ENCODE assay signal across 8 cellular contexts in the genomic region with DNA sequence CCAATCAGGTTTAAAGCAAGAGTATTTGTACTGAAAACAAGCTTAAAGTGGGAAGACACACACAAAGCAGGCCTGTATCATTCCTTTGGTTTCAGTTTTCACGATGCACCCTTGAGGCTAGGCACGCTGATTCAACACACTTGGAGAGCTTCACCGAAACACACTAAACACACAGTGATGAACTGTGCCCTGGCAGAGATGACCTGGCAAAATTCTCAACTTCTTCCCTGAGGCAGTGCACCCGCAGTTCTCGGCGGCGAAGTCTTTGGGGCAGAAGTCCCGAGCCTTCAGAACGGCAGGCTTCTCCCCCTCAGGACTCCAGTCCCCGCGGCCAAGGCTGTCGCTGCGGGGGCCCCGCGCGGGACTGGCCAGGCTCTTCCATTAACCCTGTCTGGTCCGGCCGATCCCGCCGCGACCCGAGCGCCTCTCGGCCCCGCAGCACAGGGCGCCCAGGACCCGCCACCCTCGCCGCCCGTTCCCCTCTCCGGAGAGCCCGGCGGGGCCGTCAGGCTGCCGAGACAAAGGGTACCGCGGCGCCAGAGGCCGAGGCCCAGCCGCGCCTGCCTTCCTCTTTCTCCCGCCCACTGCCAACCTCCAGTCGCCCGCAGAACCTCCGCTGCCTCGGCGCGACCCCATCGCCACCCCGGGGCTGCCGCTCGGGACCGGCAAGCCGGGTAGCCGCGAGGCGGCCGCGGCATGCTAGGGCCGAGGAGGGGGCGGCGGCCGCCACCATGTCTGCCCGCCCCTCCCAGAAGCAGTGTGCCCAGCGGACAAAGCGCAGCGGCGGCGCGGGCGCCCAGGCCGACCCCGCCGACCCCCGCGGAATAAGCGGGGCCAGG.
A peak's percentile ranks its signal among the peaks of the same experiment; 100 is the strongest.
DNase-seq lines count a peak whose midpoint lies in the region; ATAC-seq lines count a peak whose summit lies in the region.

No MANE protein-coding gene starts in this region.

- H3K4me1 Mint-ChIP-seq in memory B cell = peaks cover 34% of the 10 kb centered on the region

- H3K36me3 Mint-ChIP-seq in memory B cell = peaks cover 10% of the 10 kb centered on the region

- ATAC-seq in HG02870 (IDR thresholded peaks at IDR 0.05; ENCODE audit: unreplicated experiment) = peak; percentile 35
- peak; percentile 37 for ATAC-seq in memory B cell (ENCODE audit: low read depth)

- H3K9me3 Mint-ChIP-seq in memory B cell = no peaks in the 10 kb centered on the region

- DNase-seq in NCI-H2196 (lab: John Stamatoyannopoulos, UW; ENCODE audit: unreplicated experiment) = peak; percentile 3
- DNase-seq in NCI-H2196 treated with DMSO at 0.1 percent for 48 hours (lab: John Stamatoyannopoulos, UW; ENCODE audit: unreplicated experiment) = no peak
- peak; percentile 57 for DNase-seq in NCI-H446 treated with DMSO at 0.1 percent for 48 hours (lab: John Stamatoyannopoulos, UW)
- DNase-seq in activated CD8-positive, alpha-beta memory T cell treated with anti-CD3 and anti-CD28 coated beads for 24 hours = peak; percentile 80
- DNase-seq in effector CD8-positive, alpha-beta T cell (lab: John Stamatoyannopoulos, UW) = peak; percentile 39
- DNase-seq in memory B cell (ENCODE audit: low spot score in 2 of 2) = peak in 1 of 2 donors; percentile 51
- DNase-seq in stimulated activated CD8-positive, alpha-beta memory T cell treated with anti-CD3 and anti-CD28 coated beads, Interleukin-12 subunit alpha, Interleukin-12 subunit beta, amount 100 ng/mL, for 1 hour (ENCODE audit: low read depth) = peak; percentile 20

- H3K27ac Mint-ChIP-seq in memory B cell = peak overlapping the region; percentile 99

- H3K4me3 Mint-ChIP-seq in memory B cell = peak overlapping the region; percentile 93

- H3K27me3 Mint-ChIP-seq in memory B cell = no peaks in the 10 kb centered on the region
